1 cellular context compared by ENCODE assay signal in genomic region chr13:112562254-112562653, GRCh38.
TF ChIP-seq lines count a peak whose summit lies in the region.

No MANE protein-coding gene starts in this region.

TF ChIP-seq in HCT116, 20 proteins besides CTCF, POLR2A, EP300 and RAD21:
- TF ChIP-seq SP1 (IDR thresholded peaks at IDR 0.05; ENCODE audit: low read depth), result no peak
- TF ChIP-seq ZFX (IDR thresholded peaks at IDR 0.05), result no peak
- TF ChIP-seq SIN3A (IDR thresholded peaks at IDR 0.05; ENCODE audit: low read depth), result no peak
- TF ChIP-seq SRF (IDR thresholded peaks at IDR 0.05; ENCODE audit: low read depth), result no peak
- no peak for TF ChIP-seq CBX3 (IDR thresholded peaks at IDR 0.05; ENCODE audit: low read depth)
- TF ChIP-seq YY1 (IDR thresholded peaks at IDR 0.05; ENCODE audit: extremely low read depth, insufficient replicate concordance, low read depth, low read length), result no peak
- no peak for TF ChIP-seq FOSL1 (IDR thresholded peaks at IDR 0.05; ENCODE audit: low read depth)
